ENCODE assay signal across 11 cellular contexts in the genomic region with DNA sequence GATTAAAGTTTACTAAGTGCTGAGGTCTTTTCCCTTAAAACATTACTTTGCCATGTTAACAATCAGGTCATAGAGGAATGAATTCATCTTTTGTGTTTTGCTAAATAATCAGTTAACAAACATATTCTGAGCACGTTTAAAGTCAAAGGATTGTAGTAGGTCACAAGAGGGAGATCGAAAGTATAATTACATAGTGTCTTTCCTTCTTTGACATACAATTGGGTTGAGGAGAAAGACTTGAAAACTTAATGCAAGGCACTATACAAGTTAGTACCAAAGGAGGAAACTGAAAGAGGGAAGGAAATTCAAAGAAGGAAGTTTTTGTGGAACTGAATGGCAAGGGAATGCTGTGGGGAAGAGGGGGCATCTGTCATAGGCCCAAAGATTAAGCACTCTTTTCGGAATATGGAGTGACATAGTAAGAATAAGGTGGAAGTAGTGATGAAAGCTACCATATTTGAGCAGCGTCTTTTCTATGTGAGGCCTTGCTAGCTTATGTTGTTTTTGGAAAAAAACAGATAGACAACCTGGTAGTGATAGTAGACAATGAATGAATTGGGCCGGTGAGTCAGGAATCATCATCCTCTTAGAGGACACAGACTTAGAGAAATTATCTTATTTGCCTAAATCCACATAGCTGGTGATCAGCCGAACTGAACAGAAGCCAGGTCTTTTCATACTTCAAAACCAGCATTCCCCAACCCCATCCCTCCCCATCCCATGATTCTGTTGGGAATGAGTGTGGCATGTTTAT. TPM values are rescaled to one million over a fixed set of nuclear protein-coding genes. Genes with fewer than 3 reads are reported as not detected.
A peak's percentile ranks its signal among the peaks of the same experiment; 100 is the strongest.
DNase-seq lines count a peak whose midpoint lies in the region; ATAC-seq and TF ChIP-seq lines count a peak whose summit lies in the region.
"Had no signal": no experiment of that assay in that cellular context is flagged by ENCODE, and none has a peak within 500 bp of the region (broad histone marks: within the 10 kb centered on the region; RNA-seq: fewer than 3 reads in every experiment).

No MANE protein-coding gene starts in this region.

- no peak for TF ChIP-seq CTCF in CD14-positive monocyte (IDR thresholded peaks at IDR 0.05)

- DNase-seq in CD14-positive monocyte (ENCODE audit: low spot score) = no peak
- no peak for DNase-seq in Karpas-422
- DNase-seq in central memory CD8-positive, alpha-beta T cell (ENCODE audit: low spot score in 2 of 2) = no peak
- DNase-seq in natural killer cell treated with Interleukin-12 subunit alpha and Interleukin-12 subunit beta and Interleukin-15 and Interleukin-18, amount 100 ng/mL, for 72 hours (ENCODE audit: low spot score) = no peak
- no peak for DNase-seq in NCI-H1048 (lab: John Stamatoyannopoulos, UW)
- no peak for DNase-seq in iPS-NIHi11 (ENCODE audit: low spot score)
- DNase-seq in AML-193 (lab: John Stamatoyannopoulos, UW) = no peak
- DNase-seq: DMS 273 treated with DMSO at 0.1 percent for 48 hours; stimulated activated CD4-positive, alpha-beta T cell treated with anti-CD3 and anti-CD28 coated beads, Interleukin-2, amount 100 ng/mL, for 24 hours had no signal

- no peaks in the 10 kb centered on the region for H3K27me3 ChIP-seq in Karpas-422 (ENCODE audit: low read length)
- H3K27me3 ChIP-seq: cardiac muscle cell had no signal

- H3K9me2 ChIP-seq in Karpas-422 (replicated peaks; ENCODE audit: insufficient read depth, low read length) = no peaks in the 10 kb centered on the region

- H3K36me3 Mint-ChIP-seq in CD14-positive monocyte = peaks cover 3 to 7% of the 10 kb centered on the region in 2 donors
- peaks cover 10% of the 10 kb centered on the region for H3K36me3 Mint-ChIP-seq in central memory CD8-positive, alpha-beta T cell (ENCODE audit: insufficient read depth)
- no peaks in the 10 kb centered on the region for H3K36me3 Mint-ChIP-seq in natural killer cell treated with Interleukin-12 subunit alpha and Interleukin-12 subunit beta and Interleukin-15 and Interleukin-18, amount 100 ng/mL, for 72 hours

- peaks cover 77% of the 10 kb centered on the region for H3K4me1 Mint-ChIP-seq in CD14-positive monocyte
- H3K4me1 Mint-ChIP-seq in central memory CD8-positive, alpha-beta T cell = peaks cover 77% of the 10 kb centered on the region
- peaks cover 60 to 71% of the 10 kb centered on the region in 2 donors for H3K4me1 Mint-ChIP-seq in natural killer cell treated with Interleukin-12 subunit alpha and Interleukin-12 subunit beta and Interleukin-15 and Interleukin-18, amount 100 ng/mL, for 72 hours (ENCODE audit: low read depth in 2 of 2)

- H3K4me1 ChIP-seq in Karpas-422 (ENCODE audit: low read length) = peaks cover 97% of the 10 kb centered on the region

- no peak overlapping the region for H3K4me3 ChIP-seq in Karpas-422 (ENCODE audit: low read length)
- H3K4me3 ChIP-seq: cardiac muscle cell had no signal

- peak overlapping the region; percentile 64 to 89 (median 82) for H3K27ac Mint-ChIP-seq in CD14-positive monocyte
- H3K27ac Mint-ChIP-seq in central memory CD8-positive, alpha-beta T cell (ENCODE audit: low read depth) = peak overlapping the region; percentile 85
- peak overlapping the region; percentile 74 to 81 for H3K27ac Mint-ChIP-seq in natural killer cell treated with Interleukin-12 subunit alpha and Interleukin-12 subunit beta and Interleukin-15 and Interleukin-18, amount 100 ng/mL, for 72 hours

- H3K9ac ChIP-seq in Karpas-422 (ENCODE audit: low read length) = no peak overlapping the region

- no peak overlapping the region for H2AFZ ChIP-seq in Karpas-422 (ENCODE audit: low read length)

- H3K36me3 ChIP-seq in Karpas-422 (ENCODE audit: insufficient read depth, low read length) = peaks cover 3% of the 10 kb centered on the region; the same call in 1 of the 2 replicates
- H3K36me3 ChIP-seq: cardiac muscle cell had no signal

- intact Hi-C loops in CD14-positive monocyte (cut with micrococcal nuclease) = no loop called here

- peaks cover 100% of the 10 kb centered on the region for H3K79me2 ChIP-seq in Karpas-422 (ENCODE audit: low read length)

- peak overlapping the region; percentile 32 for H3K27ac ChIP-seq in Karpas-422 (ENCODE audit: low read length)
- H3K27ac ChIP-seq: cardiac muscle cell had no signal

- peak overlapping the region; percentile 53 to 79 for H3K4me3 Mint-ChIP-seq in CD14-positive monocyte
- peak overlapping the region; percentile 68 for H3K4me3 Mint-ChIP-seq in central memory CD8-positive, alpha-beta T cell
- peak overlapping the region; percentile 78 for H3K4me3 Mint-ChIP-seq in natural killer cell treated with Interleukin-12 subunit alpha and Interleukin-12 subunit beta and Interleukin-15 and Interleukin-18, amount 100 ng/mL, for 72 hours

- peaks cover 0 to 3% (median 0%) of the 10 kb centered on the region in 7 donors for H3K9me3 Mint-ChIP-seq in CD14-positive monocyte
- H3K9me3 Mint-ChIP-seq in central memory CD8-positive, alpha-beta T cell = no peaks in the 10 kb centered on the region
- H3K9me3 Mint-ChIP-seq in natural killer cell treated with Interleukin-12 subunit alpha and Interleukin-12 subunit beta and Interleukin-15 and Interleukin-18, amount 100 ng/mL, for 72 hours = no peaks in the 10 kb centered on the region

- H4K20me1 ChIP-seq in Karpas-422 (ENCODE audit: insufficient read depth, low read depth, low read length) = 0 out of 2 replicates have a peak, but pooled peaks cover 8% of the 10 kb centered on the region

- H3K27me3 Mint-ChIP-seq in CD14-positive monocyte (ENCODE audit: low read depth in 3 of 3) = no peaks in the 10 kb centered on the region
- no peaks in the 10 kb centered on the region for H3K27me3 Mint-ChIP-seq in central memory CD8-positive, alpha-beta T cell
- H3K27me3 Mint-ChIP-seq in natural killer cell treated with Interleukin-12 subunit alpha and Interleukin-12 subunit beta and Interleukin-15 and Interleukin-18, amount 100 ng/mL, for 72 hours = no peaks in the 10 kb centered on the region

- peak overlapping the region; percentile 57 for H3K4me2 ChIP-seq in Karpas-422 (ENCODE audit: low read depth, low read length, poor library complexity, severe bottlenecking)

- H3K9me3 ChIP-seq in Karpas-422 (ENCODE audit: low read length) = no peaks in the 10 kb centered on the region

- peak; percentile 18 for ATAC-seq in central memory CD8-positive, alpha-beta T cell (replicated peaks; ENCODE audit: extremely low read depth, poor library complexity, severe bottlenecking)
- peak in 1 of 2 donors; percentile 50 for ATAC-seq in natural killer cell treated with Interleukin-12 subunit alpha and Interleukin-12 subunit beta and Interleukin-15 and Interleukin-18, amount 100 ng/mL, for 72 hours
- no peak for ATAC-seq in GM19351 (IDR thresholded peaks at IDR 0.05; ENCODE audit: unreplicated experiment)

RNA-seq across cellular contexts. Expression of gene MBNL1, which starts 10.1 kb away (rescaled TPM):
- 100 to 1,000 TPM; 191 to 204 TPM for polyA plus RNA-seq in CD14-positive monocyte
- total RNA-seq in Karpas-422 (2014; rRNA removed; shearing (Covaris generic); ENCODE audit: low replicate concordance) = 172 and 265 TPM in 2 replicates
- total RNA-seq in natural killer cell treated with Interleukin-12 subunit alpha and Interleukin-12 subunit beta and Interleukin-15 and Interleukin-18, amount 100 ng/mL, for 72 hours = 100 to 1,000 TPM; 353 to 509 TPM
